Comparison of ENCODE assay signal across 8 cellular contexts in genomic region chr22:40951795-40952602, GRCh38. TPM values are rescaled to one million over a fixed set of nuclear protein-coding genes. Genes with fewer than 3 reads are reported as not detected.
DNase-seq lines count a peak whose midpoint lies in the region; ATAC-seq, FAIRE-seq and TF ChIP-seq lines count a peak whose summit lies in the region.

No MANE protein-coding gene starts in this region.

- POLR2A ChIA-PET in GM10248 (lab: Yijun Ruan, JAX) (interaction anchor here (0.6 to 1.6 kb wide), 8 partner anchors 14 to 1045 kb away, joined by 3 to 6 read pairs (median 3); no protein-coding TSS in a partner anchor), MCF 10A (lab: Yijun Ruan, JAX) (interaction anchor here (0.7 to 7.1 kb wide), 37 partner anchors 8 to 1469 kb away, joined by 3 to 231 read pairs (median 5); partner anchors contain the start of genes ATF4, EP300, PMM1 and RANGAP1)

- H3K27me3 Mint-ChIP-seq in MCF 10A (ENCODE audit: insufficient read depth, unreplicated experiment): no peaks in the 10 kb centered on the region

- H3K27ac Mint-ChIP-seq in MCF 10A (ENCODE audit: low read depth, unreplicated experiment): peak overlapping the region; percentile 99

- peak overlapping the region; percentile 98 for H3K4me3 Mint-ChIP-seq in MCF 10A (ENCODE audit: unreplicated experiment)

- H3K9me3 Mint-ChIP-seq in MCF 10A (ENCODE audit: unreplicated experiment): no peaks in the 10 kb centered on the region

- H3K36me3 Mint-ChIP-seq in MCF 10A (ENCODE audit: insufficient read depth, unreplicated experiment): peaks cover 32% of the 10 kb centered on the region

- no peak for FAIRE-seq in GM19239 (lab: Jason Lieb, UNC)

- no peaks in the 10 kb centered on the region for H3K27me3 ChIP-seq in Karpas-422 (ENCODE audit: low read length)

- H3K36me3 ChIP-seq in Karpas-422 (ENCODE audit: insufficient read depth, low read length): peaks cover 33% of the 10 kb centered on the region
- H3K36me3 ChIP-seq in mucosa of descending colon (ENCODE audit: low read depth): no peaks in the 10 kb centered on the region

- DNase-seq in GM10248 (ENCODE audit: extremely low spot score): peak; percentile 30
- DNase-seq in Karpas-422: peak; percentile 65
- DNase-seq in MCF 10A (ENCODE audit: unreplicated experiment): no peak
- no peak for DNase-seq in mucosa of descending colon
- DNase-seq in GM19239 (ENCODE audit: insufficient read length, low spot score): no peak
- DNase-seq in dermis blood vessel endothelial cell: no peak
- no peak for DNase-seq in GM13976 (ENCODE audit: low spot score)
- no peak for DNase-seq in ureter (ENCODE audit: low spot score)

- peak overlapping the region; percentile 87 for H3K9ac ChIP-seq in Karpas-422 (ENCODE audit: low read length)

- peaks cover 49% of the 10 kb centered on the region for H3K79me2 ChIP-seq in Karpas-422 (ENCODE audit: low read length)

- no peak overlapping the region for H2AFZ ChIP-seq in Karpas-422 (ENCODE audit: low read length)

- BruUV-seq in MCF 10A (replicated peaks; lab: Mats Ljungman, UMichigan): TSS peak; percentile 52

- intact Hi-C loops in MCF 10A (cut with micrococcal nuclease): loop anchor here (1.0 to 10.0 kb wide), 3 partner anchors 69 to 253 kb away; partner anchors contain the start of gene L3MBTL2
- intact Hi-C loops in mucosa of descending colon (cut with DNase I, micrococcal nuclease): loop anchor here (5.0 to 10.0 kb wide), 3 partner anchors 73 to 143 kb away; partner anchors contain the start of gene EP300 (in 2 of the 2)

- peak overlapping the region; percentile 67 for H3K27ac ChIP-seq in Karpas-422 (ENCODE audit: low read length)

- peak overlapping the region; percentile 80 for H3K4me2 ChIP-seq in Karpas-422 (ENCODE audit: low read depth, low read length, poor library complexity, severe bottlenecking)

- no peak for TF ChIP-seq CTCF in GM10248 (IDR thresholded peaks at IDR 0.05; ENCODE audit: control extremely low read depth, extremely low read depth, low read depth, missing control alignments)
- no peak for TF ChIP-seq CTCF in MCF 10A (IDR thresholded peaks at IDR 0.05; ENCODE audit: unreplicated experiment)
- TF ChIP-seq CTCF in mucosa of descending colon (IDR thresholded peaks at IDR 0.05): no peak
- TF ChIP-seq CTCF in GM13976 (IDR thresholded peaks at IDR 0.05; ENCODE audit: borderline replicate concordance, control extremely low read depth, extremely low read depth, insufficient read depth, missing control alignments): no peak

- H3K4me1 Mint-ChIP-seq in MCF 10A (ENCODE audit: insufficient read depth, unreplicated experiment): peaks cover 8% of the 10 kb centered on the region

- in situ Hi-C loops in GM13976 (cut with MboI; ENCODE audit: low sequenced_read_pairs, unreplicated experiment): loop anchor here (10.0 kb wide), 1 partner anchor 133 kb away; no protein-coding TSS in a partner anchor

- H4K20me1 ChIP-seq in Karpas-422 (ENCODE audit: insufficient read depth, low read depth, low read length): no peaks in the 10 kb centered on the region

- H3K9me3 ChIP-seq in Karpas-422 (ENCODE audit: low read length) (no peaks in the 10 kb centered on the region), mucosa of descending colon (no peaks in the 10 kb centered on the region)

- H3K4me3 ChIP-seq in Karpas-422 (ENCODE audit: low read length) (peak overlapping the region; percentile 94), mucosa of descending colon (peak overlapping the region; percentile 66)

- peaks cover 21% of the 10 kb centered on the region for H3K4me1 ChIP-seq in Karpas-422 (ENCODE audit: low read length)
- H3K4me1 ChIP-seq in mucosa of descending colon (ENCODE audit: low read depth): peaks cover 10% of the 10 kb centered on the region

- H3K9me2 ChIP-seq in Karpas-422 (replicated peaks; ENCODE audit: insufficient read depth, low read length): no peaks in the 10 kb centered on the region

- CTCF ChIA-PET in GM10248 (lab: Yijun Ruan, JAX): interaction anchor here (1.0 to 3.7 kb wide), 3 partner anchors 12 to 54 kb away, joined by 3 to 13 read pairs (median 6); no protein-coding TSS in a partner anchor
- CTCF ChIA-PET in MCF 10A (lab: Yijun Ruan, JAX): interaction anchor here (0.5 to 1.8 kb wide), 6 partner anchors 29 to 1662 kb away, joined by 3 to 10 read pairs (median 4); partner anchors contain the start of genes CHADL and POLDIP3

- no peak for ATAC-seq in mucosa of descending colon

RNA-seq across cellular contexts. Expression of gene RBX1, which starts 0.8 kb away (rescaled TPM):
- 57.5 and 86.1 TPM in 2 replicates for total RNA-seq in Karpas-422 (2014; rRNA removed; shearing (Covaris generic); ENCODE audit: low replicate concordance)
- 46.7 and 71.3 TPM in 2 replicates for total RNA-seq in MCF 10A (2022)
- 10 to 100 TPM; 29.3 to 40.7 (median 38.2) TPM for total RNA-seq in mucosa of descending colon
- 49.0 and 85.8 TPM in 2 replicates for total RNA-seq in dermis blood vessel endothelial cell
- 51.7 TPM for total RNA-seq in ureter

Comparison
In these comparisons a context has a peak if more than half of its experiments do, and no peak if none do; other contexts are left out.
1. DNase-seq: peak in GM10248 (single experiment) and Karpas-422 (single experiment); none in MCF 10A (single experiment), mucosa of descending colon (0 of 3), GM19239 (single experiment), dermis blood vessel endothelial cell (single experiment), GM13976 (single experiment) and ureter (single experiment).